9 cellular contexts compared by ENCODE assay signal in the genomic region with DNA sequence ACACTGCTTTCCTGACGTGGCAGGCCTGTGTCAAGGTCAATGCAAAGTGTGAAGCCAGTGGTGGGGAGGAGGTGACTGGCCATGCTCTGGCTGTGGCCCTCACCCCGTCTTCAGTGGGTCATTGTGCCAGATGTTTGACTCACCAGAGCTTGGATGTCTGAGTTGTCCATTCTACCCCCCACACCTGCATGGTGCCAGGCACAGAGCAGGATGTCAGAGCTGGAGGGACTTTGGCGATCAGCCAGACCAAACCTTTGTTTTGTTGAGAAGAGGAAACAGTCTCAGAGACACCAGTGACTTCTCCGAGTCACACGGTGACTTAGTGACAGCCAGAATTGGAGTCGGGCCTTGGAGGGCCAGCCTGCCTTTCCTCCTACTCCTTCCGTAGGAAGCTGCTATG. TPM values are rescaled to one million over a fixed set of nuclear protein-coding genes. Genes with fewer than 3 reads are reported as not detected.
A peak's percentile ranks its signal among the peaks of the same experiment; 100 is the strongest.
DNase-seq lines count a peak whose midpoint lies in the region; ATAC-seq and TF ChIP-seq lines count a peak whose summit lies in the region.
"Had no signal": no experiment of that assay in that cellular context is flagged by ENCODE, and none has a peak within 500 bp of the region (broad histone marks: within the 10 kb centered on the region; RNA-seq: fewer than 3 reads in every experiment).

No MANE protein-coding gene starts in this region.

- no peak for TF ChIP-seq CTCF in stomach (IDR thresholded peaks at IDR 0.05)

- H3K9me3 Mint-ChIP-seq in activated naive CD8-positive, alpha-beta T cell treated with anti-CD3 and anti-CD28 coated beads for 36 hours = peaks cover 4% of the 10 kb centered on the region
- H3K9me3 Mint-ChIP-seq in activated naive CD8-positive, alpha-beta T cell treated with anti-CD3 and anti-CD28 coated beads, Interleukin-2, amount 50 U/mL, for 24 hours = peaks cover 8% of the 10 kb centered on the region

- WGBS in stomach, 5 donors = 30 to 44% (median 33%) methylated on average over 7 of the region's 7 CpGs

- ATAC-seq in activated naive CD8-positive, alpha-beta T cell treated with anti-CD3 and anti-CD28 coated beads, Interleukin-2, amount 50 U/mL, for 24 hours = no peak
- ATAC-seq in HG03469 (IDR thresholded peaks at IDR 0.05; ENCODE audit: unreplicated experiment) = no peak

- no peaks in the 10 kb centered on the region for H3K27me3 ChIP-seq in stomach

- no peak overlapping the region for H3K4me3 ChIP-seq in stomach

- peak overlapping the region; percentile 32 to 69 (median 36) for H3K27ac ChIP-seq in stomach

- intact Hi-C loops in stomach (cut with DNase I; ENCODE audit: low total_unique reads) = no loop called here

- DNase-seq in activated naive CD8-positive, alpha-beta T cell treated with anti-CD3 and anti-CD28 coated beads for 36 hours = peak; percentile 8
- no peak for DNase-seq in activated naive CD8-positive, alpha-beta T cell treated with anti-CD3 and anti-CD28 coated beads, Interleukin-2, amount 50 U/mL, for 24 hours
- DNase-seq in NCI-H69 (lab: John Stamatoyannopoulos, UW) = peak; percentile 86
- peak; percentile 62 for DNase-seq in dermis blood vessel endothelial cell
- peak; percentile 55 for DNase-seq in stomach
- DNase-seq in stimulated activated CD4-positive, alpha-beta T cell treated with anti-CD3 and anti-CD28 coated beads, Interleukin-12 subunit alpha, Interleukin-12 subunit beta, amount 100 ng/mL, for 4 hours = no peak
- no peak for DNase-seq in hypothalamus (lab: John Stamatoyannopoulos, UW)
- DNase-seq: NCI-H1694 treated with DMSO at 0.1 percent for 48 hours had no signal

- peaks cover 16% of the 10 kb centered on the region for H3K4me1 Mint-ChIP-seq in activated naive CD8-positive, alpha-beta T cell treated with anti-CD3 and anti-CD28 coated beads for 36 hours
- H3K4me1 Mint-ChIP-seq in activated naive CD8-positive, alpha-beta T cell treated with anti-CD3 and anti-CD28 coated beads, Interleukin-2, amount 50 U/mL, for 24 hours = peaks cover 8% of the 10 kb centered on the region

- no peak overlapping the region for H3K27ac Mint-ChIP-seq in activated naive CD8-positive, alpha-beta T cell treated with anti-CD3 and anti-CD28 coated beads for 36 hours
- no peak overlapping the region for H3K27ac Mint-ChIP-seq in activated naive CD8-positive, alpha-beta T cell treated with anti-CD3 and anti-CD28 coated beads, Interleukin-2, amount 50 U/mL, for 24 hours

- TF ChIP-seq POLR2A in stomach (IDR thresholded peaks at IDR 0.05) = no peak

- no peak overlapping the region for H3K4me3 Mint-ChIP-seq in activated naive CD8-positive, alpha-beta T cell treated with anti-CD3 and anti-CD28 coated beads for 36 hours
- no peak overlapping the region for H3K4me3 Mint-ChIP-seq in activated naive CD8-positive, alpha-beta T cell treated with anti-CD3 and anti-CD28 coated beads, Interleukin-2, amount 50 U/mL, for 24 hours

- peaks cover 0 to 19% (median 6%) of the 10 kb centered on the region in 4 donors for H3K36me3 ChIP-seq in stomach

- H3K27me3 Mint-ChIP-seq in activated naive CD8-positive, alpha-beta T cell treated with anti-CD3 and anti-CD28 coated beads for 36 hours = no peaks in the 10 kb centered on the region
- H3K27me3 Mint-ChIP-seq in activated naive CD8-positive, alpha-beta T cell treated with anti-CD3 and anti-CD28 coated beads, Interleukin-2, amount 50 U/mL, for 24 hours = peaks cover 4% of the 10 kb centered on the region

- H3K36me3 Mint-ChIP-seq in activated naive CD8-positive, alpha-beta T cell treated with anti-CD3 and anti-CD28 coated beads for 36 hours = no peaks in the 10 kb centered on the region
- peaks cover 4% of the 10 kb centered on the region for H3K36me3 Mint-ChIP-seq in activated naive CD8-positive, alpha-beta T cell treated with anti-CD3 and anti-CD28 coated beads, Interleukin-2, amount 50 U/mL, for 24 hours (ENCODE audit: low read depth)

- peaks cover 0 to 10% (median 6%) of the 10 kb centered on the region in 4 donors for H3K9me3 ChIP-seq in stomach

- H3K4me1 ChIP-seq in stomach = peaks cover 40 to 81% (median 60%) of the 10 kb centered on the region in 4 donors

- TF ChIP-seq EP300 in stomach (IDR thresholded peaks at IDR 0.05) = no peak

RNA-seq across cellular contexts. Expression of a gene that starts 49.5 kb away (rescaled TPM):
- under 1 TPM; 0.04 to 0.10 TPM for total RNA-seq in activated naive CD8-positive, alpha-beta T cell treated with anti-CD3 and anti-CD28 coated beads for 36 hours
- total RNA-seq in dermis blood vessel endothelial cell (10.1 and 11.9 TPM in 2 replicates), stomach (100 to 1,000 TPM in 2 of 5 donors, 10 to 100 TPM in 3; 20.4 to 112 (median 76.4) TPM)
- polyA plus RNA-seq in stomach = 1 to 10 TPM; 4.0 to 5.7 (median 4.6) TPM

Comparison
In these comparisons a context has a peak if more than half of its experiments do, and no peak if none do; other contexts are left out.
1. DNase-seq: peak in activated naive CD8-positive, alpha-beta T cell treated with anti-CD3 and anti-CD28 coated beads for 36 hours (single experiment), NCI-H69 (single experiment), dermis blood vessel endothelial cell (single experiment) and stomach (single experiment); none in activated naive CD8-positive, alpha-beta T cell treated with anti-CD3 and anti-CD28 coated beads, Interleukin-2, amount 50 U/mL, for 24 hours (single experiment), stimulated activated CD4-positive, alpha-beta T cell treated with anti-CD3 and anti-CD28 coated beads, Interleukin-12 subunit alpha, Interleukin-12 subunit beta, amount 100 ng/mL, for 4 hours (single experiment) and hypothalamus (0 of 51).
2. RNA of a gene that starts 49.5 kb away (total RNA-seq): 20.4 to 112 TPM in stomach and 10.1 to 11.9 TPM in dermis blood vessel endothelial cell; 0.04 to 0.10 TPM in activated naive CD8-positive, alpha-beta T cell treated with anti-CD3 and anti-CD28 coated beads for 36 hours; every median in the first group is over 10 times any median in the second.